10 cellular contexts compared by ENCODE assay signal in genomic region chr13:95267662-95268369, GRCh38. TPM values are rescaled to one million over a fixed set of nuclear protein-coding genes. Genes with fewer than 3 reads are reported as not detected.
A peak's percentile ranks its signal among the peaks of the same experiment; 100 is the strongest.
DNase-seq lines count a peak whose midpoint lies in the region; ATAC-seq and TF ChIP-seq lines count a peak whose summit lies in the region.
"Had no signal": no experiment of that assay in that cellular context is flagged by ENCODE, and none has a peak within 500 bp of the region (broad histone marks: within the 10 kb centered on the region; RNA-seq: fewer than 3 reads in every experiment).

No MANE protein-coding gene starts in this region.

- no peak for ATAC-seq in PC-3
- no peak for ATAC-seq in T-cell (replicated peaks in 1 of 4)
- no peak for ATAC-seq in activated T-cell treated with anti-CD3 and anti-CD28 coated beads, Interleukin-2, amount 50 U/mL, for 4 hours

- no peak overlapping the region for H3K4me3 Mint-ChIP-seq in T-cell
- no peak overlapping the region for H3K4me3 Mint-ChIP-seq in activated T-cell treated with anti-CD3 and anti-CD28 coated beads, Interleukin-2, amount 50 U/mL, for 4 hours

- TF ChIP-seq POLR2A in erythroblast (IDR thresholded peaks at IDR 0.05; ENCODE audit: low read length), result no peak
- no peak for TF ChIP-seq POLR2A in testis (IDR thresholded peaks at IDR 0.05)

- WGBS in testis, 2 donors, result 80 to 86% methylated on average over 6 of the region's 6 CpGs

- peak overlapping the region; percentile 22; the same call in 1 of the 2 replicates for H3K4me2 ChIP-seq in PC-3 (ENCODE audit: low read length)

- H3K9me3 Mint-ChIP-seq in T-cell, result peaks cover 4 to 9% (median 4%) of the 10 kb centered on the region in 3 donors
- H3K9me3 Mint-ChIP-seq in activated T-cell treated with anti-CD3 and anti-CD28 coated beads, Interleukin-2, amount 50 U/mL, for 4 hours, result peaks cover 5% of the 10 kb centered on the region

- H3F3A ChIP-seq in PC-3 (ENCODE audit: low read length, unreplicated experiment), result no peaks in the 10 kb centered on the region

- intact Hi-C loops in PC-3 (cut with micrococcal nuclease) (no loop called here), testis (cut with DNase I; ENCODE audit: low total_unique reads) (no loop called here)

- H3K9me2 ChIP-seq in PC-3 (replicated peaks; ENCODE audit: low read length), result no peaks in the 10 kb centered on the region

- H3K9me3 ChIP-seq in PC-3 (ENCODE audit: low read length) (no peaks in the 10 kb centered on the region), HAP-1 (no peaks in the 10 kb centered on the region), testis (no peaks in the 10 kb centered on the region)

- H3K27ac ChIP-seq in PC-3 (ENCODE audit: low read length), result peak overlapping the region; percentile 67
- peak overlapping the region; percentile 58 for H3K27ac ChIP-seq in rectal smooth muscle tissue (ENCODE audit: low read depth, low read length)
- no peak overlapping the region for H3K27ac ChIP-seq in testis

- in situ Hi-C loops in HAP-1 (cut with MboI; ENCODE audit: low sequenced_read_pairs), result no loop called here

- no TSS peak for BruUV-seq in PC-3 (replicated peaks; lab: Mats Ljungman, UMichigan)

- peaks cover 42% of the 10 kb centered on the region for H3K4me1 ChIP-seq in PC-3 (ENCODE audit: insufficient read depth, low read length)
- H3K4me1 ChIP-seq in rectal smooth muscle tissue (ENCODE audit: control insufficient read depth, insufficient read depth, low read length), result peaks cover 23% of the 10 kb centered on the region
- H3K4me1 ChIP-seq in HAP-1, result peaks cover 12% of the 10 kb centered on the region
- H3K4me1 ChIP-seq in testis, result peaks cover 5% of the 10 kb centered on the region

- H3K27me3 Mint-ChIP-seq in T-cell, result no peaks in the 10 kb centered on the region
- H3K27me3 Mint-ChIP-seq in activated T-cell treated with anti-CD3 and anti-CD28 coated beads, Interleukin-2, amount 50 U/mL, for 4 hours (ENCODE audit: low read depth), result no peaks in the 10 kb centered on the region

- H2AFZ ChIP-seq in PC-3 (ENCODE audit: low read length), result no peak overlapping the region

- POLR2A ChIA-PET in PC-3 (lab: Charles Lee; ENCODE audit: unreplicated experiment) (no interaction called here), T-cell (lab: Charles Lee) (no interaction called here)

- H4K20me1 ChIP-seq in PC-3 (ENCODE audit: low read length), result no peaks in the 10 kb centered on the region

- DNase-seq in GM03348 (ENCODE audit: low spot score) (peak; percentile 79), PC-3 (peak; percentile 56), erythroblast (lab: John Stamatoyannopoulos, UW) (peak; percentile 76 to 82), HAP-1 (ENCODE audit: low spot score in 2 of 2) (no peak), T-cell (no peak), testis (no peak)
- DNase-seq in activated T-cell treated with anti-CD3 and anti-CD28 coated beads, Interleukin-2, amount 50 U/mL, for 4 hours, result no peak
- DNase-seq: islet precursor cell, NCI-H2081 had no signal

- H3K27ac Mint-ChIP-seq in T-cell, result no peak overlapping the region

- no peaks in the 10 kb centered on the region for H3K36me3 ChIP-seq in PC-3 (ENCODE audit: low read depth, low read length)
- no peaks in the 10 kb centered on the region for H3K36me3 ChIP-seq in rectal smooth muscle tissue (ENCODE audit: control insufficient read depth, insufficient read depth, low read length)
- no peaks in the 10 kb centered on the region for H3K36me3 ChIP-seq in HAP-1 (replicated peaks)
- H3K36me3 ChIP-seq in testis (ENCODE audit: low read depth, missing control alignments), result no peaks in the 10 kb centered on the region

- H3K4me3 ChIP-seq in PC-3 (ENCODE audit: low read length), result no peak overlapping the region
- no peak overlapping the region for H3K4me3 ChIP-seq in rectal smooth muscle tissue (ENCODE audit: low read length)
- no peak overlapping the region for H3K4me3 ChIP-seq in HAP-1
- H3K4me3 ChIP-seq in testis, result no peak overlapping the region

- peaks cover 14% of the 10 kb centered on the region for H3K79me2 ChIP-seq in PC-3 (ENCODE audit: low read length)

- H3K27me3 ChIP-seq in PC-3 (ENCODE audit: low read length) (no peaks in the 10 kb centered on the region), rectal smooth muscle tissue (ENCODE audit: control insufficient read depth, insufficient read depth, low read length) (no peaks in the 10 kb centered on the region), HAP-1 (ENCODE audit: low read depth) (no peaks in the 10 kb centered on the region), testis (no peaks in the 10 kb centered on the region)

- CTCF ChIA-PET in PC-3 (lab: Charles Lee), result no interaction called here
- CTCF ChIA-PET in T-cell (lab: Charles Lee), result interaction anchor here in 1 of 2 donors (0.7 kb wide), 1 partner anchor 679 kb away, joined by 3 read pairs; no protein-coding TSS in a partner anchor

- TF ChIP-seq CTCF in PC-3 (conservative IDR thresholded peaks at IDR 0.05; ENCODE audit: low read depth, low read length), result no peak
- TF ChIP-seq CTCF in testis (IDR thresholded peaks at IDR 0.05), result no peak

- H3K9ac ChIP-seq in PC-3 (ENCODE audit: low read length) (no peak overlapping the region), rectal smooth muscle tissue (ENCODE audit: low read length) (no peak overlapping the region)

- peaks cover 4 to 7% (median 6%) of the 10 kb centered on the region in 3 donors for H3K4me1 Mint-ChIP-seq in T-cell
- H3K4me1 Mint-ChIP-seq in activated T-cell treated with anti-CD3 and anti-CD28 coated beads, Interleukin-2, amount 50 U/mL, for 4 hours (ENCODE audit: low read depth), result peaks cover 3% of the 10 kb centered on the region

- peaks cover 48% of the 10 kb centered on the region for H3K36me3 Mint-ChIP-seq in T-cell
- peaks cover 32% of the 10 kb centered on the region for H3K36me3 Mint-ChIP-seq in activated T-cell treated with anti-CD3 and anti-CD28 coated beads, Interleukin-2, amount 50 U/mL, for 4 hours (ENCODE audit: insufficient read depth)

RNA-seq across cellular contexts. Expression of gene ABCC4, which starts 33.4 kb away (rescaled TPM):
- total RNA-seq in PC-3 (2014; rRNA removed), result 17.7 and 18.9 TPM in 2 replicates
- total RNA-seq in T-cell, result 10 to 100 TPM in 2 of 5 donors, 1 to 10 TPM in 3; 8.9 to 12.5 (median 9.5) TPM
- 10 to 100 TPM; 17.6 to 18.5 (median 18.3) TPM for total RNA-seq in activated T-cell treated with anti-CD3 and anti-CD28 coated beads, Interleukin-2, amount 50 U/mL, for 4 hours
- total RNA-seq in testis, result 10 to 100 TPM; 14.9 to 23.5 TPM
- 11.0 TPM for polyA plus RNA-seq in testis (ENCODE audit: insufficient read depth, low read depth, low replicate concordance)

Comparison
In these comparisons a context has a peak if more than half of its experiments do, and no peak if none do; other contexts are left out.
1. DNase-seq: peak in GM03348 (single experiment), PC-3 (single experiment) and erythroblast (2 of 2); none in HAP-1 (0 of 2), T-cell (0 of 34), activated T-cell treated with anti-CD3 and anti-CD28 coated beads, Interleukin-2, amount 50 U/mL, for 4 hours (single experiment) and testis (single experiment).
2. H3K27ac ChIP-seq: peak in PC-3 (single experiment) and rectal smooth muscle tissue (single experiment); none in testis (0 of 2).